Comparison of ENCODE assay signal across 23 cellular contexts in genomic region chr16:54417384-54417783, GRCh38.
"Had no signal": no experiment of that assay in that cellular context is flagged by ENCODE, and none has a peak within 500 bp of the region (broad histone marks: within the 10 kb centered on the region; RNA-seq: fewer than 3 reads in every experiment).

No MANE protein-coding gene starts in this region.

- H3K4me3 Mint-ChIP-seq: dendritic cell treated with granulocyte-macrophage colony-stimulating factor and Interleukin-4, amounts not matched to agents 40 ng/mL and 50 ng/mL, for 4 days; effector memory CD8-positive, alpha-beta T cell; mesothelial cell of epicardium; natural killer cell; neural crest cell; stimulated activated memory B cell treated with anti-CD40 and anti-IgM and Interleukin-4, amounts not matched to agents 10 μg/mL and 1 μg/mL and 100 μg/mL, for 72 hours; stimulated activated naive CD8-positive, alpha-beta T cell treated with anti-CD3 and anti-CD28 coated beads, Interleukin-15, Interleukin-2, amounts not matched to agents 100 ng/mL and 50 ng/mL, for 24 hours had no signal

- DNase-seq: effector memory CD8-positive, alpha-beta T cell; glutamatergic neuron; kidney; left colon; natural killer cell; nucleus accumbens; pancreas; spleen; stimulated activated CD4-positive, alpha-beta T cell treated with anti-CD3 and anti-CD28 coated beads, Interleukin-15, amount 100 ng/mL, for 24 hours; stimulated activated CD4-positive, alpha-beta T cell treated with anti-CD3 and anti-CD28 coated beads, Interleukin-1b, Interleukin-23, amount 100 ng/mL, for 48 hours; stimulated activated CD4-positive, alpha-beta T cell treated with anti-CD3 and anti-CD28 coated beads, Interleukin-4, amount 100 ng/mL, for 24 hours; testis; transverse colon had no signal

- H3K27ac ChIP-seq: epithelial cell of prostate, esophagus muscularis mucosa, gastroesophageal sphincter, pancreas, prostate gland, spleen, testis, transverse colon had no signal

- H3K36me3 ChIP-seq: esophagus muscularis mucosa, gastroesophageal sphincter, pancreas, prostate gland, spleen, transverse colon had no signal

- ATAC-seq: effector memory CD8-positive, alpha-beta T cell; gastroesophageal sphincter; left colon; natural killer cell; pancreas; sciatic nerve; stimulated activated memory B cell treated with anti-CD40 and anti-IgM and Interleukin-4, amounts not matched to agents 10 μg/mL and 1 μg/mL and 100 μg/mL, for 72 hours had no signal

- H3K36me3 Mint-ChIP-seq: mesothelial cell of epicardium; natural killer cell; stimulated activated memory B cell treated with anti-CD40 and anti-IgM and Interleukin-4, amounts not matched to agents 10 μg/mL and 1 μg/mL and 100 μg/mL, for 72 hours had no signal

- H3K9me3 ChIP-seq: pancreas, prostate gland, testis, transverse colon had no signal

- H3K9me3 Mint-ChIP-seq: dendritic cell treated with granulocyte-macrophage colony-stimulating factor and Interleukin-4, amounts not matched to agents 40 ng/mL and 50 ng/mL, for 4 days; effector memory CD8-positive, alpha-beta T cell; natural killer cell; stimulated activated memory B cell treated with anti-CD40 and anti-IgM and Interleukin-4, amounts not matched to agents 10 μg/mL and 1 μg/mL and 100 μg/mL, for 72 hours; stimulated activated naive CD8-positive, alpha-beta T cell treated with anti-CD3 and anti-CD28 coated beads, Interleukin-15, Interleukin-2, amounts not matched to agents 100 ng/mL and 50 ng/mL, for 24 hours had no signal

- H3K27me3 ChIP-seq: pancreas, testis had no signal

- H3K27me3 Mint-ChIP-seq: stimulated activated memory B cell treated with anti-CD40 and anti-IgM and Interleukin-4, amounts not matched to agents 10 μg/mL and 1 μg/mL and 100 μg/mL, for 72 hours had no signal

- H3K4me1 ChIP-seq: gastroesophageal sphincter, spleen, transverse colon had no signal

- H3K27ac Mint-ChIP-seq: dendritic cell treated with granulocyte-macrophage colony-stimulating factor and Interleukin-4, amounts not matched to agents 40 ng/mL and 50 ng/mL, for 4 days; effector memory CD8-positive, alpha-beta T cell; mesothelial cell of epicardium; natural killer cell; stimulated activated memory B cell treated with anti-CD40 and anti-IgM and Interleukin-4, amounts not matched to agents 10 μg/mL and 1 μg/mL and 100 μg/mL, for 72 hours; stimulated activated naive CD8-positive, alpha-beta T cell treated with anti-CD3 and anti-CD28 coated beads, Interleukin-15, Interleukin-2, amounts not matched to agents 100 ng/mL and 50 ng/mL, for 24 hours had no signal

- H3K4me1 Mint-ChIP-seq: stimulated activated memory B cell treated with anti-CD40 and anti-IgM and Interleukin-4, amounts not matched to agents 10 μg/mL and 1 μg/mL and 100 μg/mL, for 72 hours had no signal

- H3K4me3 ChIP-seq: esophagus muscularis mucosa, gastroesophageal sphincter, pancreas, prostate gland, spleen, testis, transverse colon had no signal
